Comparison of ENCODE assay signal across 26 cellular contexts in the genomic region with DNA sequence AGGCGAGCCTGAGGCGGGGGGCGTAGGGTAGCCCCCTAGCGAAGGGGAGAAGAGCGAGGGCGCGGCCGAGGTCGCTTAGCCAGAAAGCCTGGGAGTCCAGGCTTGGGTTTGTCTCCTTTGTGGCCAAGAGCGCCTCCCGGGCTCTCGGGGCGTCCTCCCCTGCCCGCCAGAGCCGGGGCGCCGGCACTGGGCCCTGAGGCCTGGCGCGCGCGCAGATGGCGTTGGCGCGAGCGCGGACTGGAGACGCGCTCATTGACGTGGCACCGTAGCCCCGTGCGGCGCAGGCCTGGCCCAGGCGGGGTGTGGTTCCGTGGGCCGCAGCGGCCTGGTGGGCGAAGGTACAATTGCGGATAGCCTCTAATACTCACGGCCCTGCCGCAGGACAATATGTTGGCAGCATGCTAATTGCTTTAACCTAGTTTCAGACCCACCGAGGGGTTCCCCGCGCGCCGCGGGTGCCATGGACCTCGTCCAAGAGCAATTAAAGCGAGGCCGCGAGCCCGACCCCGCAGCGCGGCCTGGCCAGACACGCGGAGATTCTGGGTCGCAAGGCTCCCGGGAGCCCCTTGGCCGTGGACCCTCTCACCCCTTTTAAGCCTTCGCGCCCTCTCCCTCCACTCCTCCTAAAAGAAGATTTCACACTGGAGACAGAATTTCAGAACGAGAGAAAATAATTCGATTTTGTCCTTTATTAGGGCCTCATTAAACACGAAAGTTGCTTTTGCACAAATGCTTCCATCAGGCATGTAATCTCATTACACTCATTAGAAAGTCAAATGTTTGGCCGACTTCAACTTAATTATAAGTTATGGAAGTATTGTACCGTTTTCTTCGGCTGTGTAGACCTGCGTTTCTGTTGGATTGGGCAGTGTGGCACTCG. TPM values are rescaled to one million over a fixed set of nuclear protein-coding genes. Genes with fewer than 3 reads are reported as not detected.
DNase-seq lines count a peak whose midpoint lies in the region; ATAC-seq and TF ChIP-seq lines count a peak whose summit lies in the region.
"Had no signal": no experiment of that assay in that cellular context is flagged by ENCODE, and none has a peak within 500 bp of the region (broad histone marks: within the 10 kb centered on the region; RNA-seq: fewer than 3 reads in every experiment).

No MANE protein-coding gene starts in this region.

- POLR2A ChIA-PET in GM10248 (lab: Yijun Ruan, JAX): no interaction called here

- no peak overlapping the region for H2AFZ ChIP-seq in hepatocyte
- H2AFZ ChIP-seq in neural progenitor cell (replicated peaks): no peak overlapping the region

- H3K27ac ChIP-seq in hepatocyte (no peak overlapping the region), neural progenitor cell (no peak overlapping the region), Peyer's patch (no peak overlapping the region)
- H3K27ac ChIP-seq: KMS-11, SJSA1, VCaP had no signal

- H3K4me1 ChIP-seq in NT2/D1 (ENCODE audit: insufficient read depth, insufficient read length): peaks cover 7% of the 10 kb centered on the region
- H3K4me1 ChIP-seq in hepatocyte (ENCODE audit: insufficient read depth): no peaks in the 10 kb centered on the region
- H3K4me1 ChIP-seq in neural progenitor cell: peaks cover 39% of the 10 kb centered on the region
- peaks cover 0 to 8% (median 0%) of the 10 kb centered on the region in 4 donors for H3K4me1 ChIP-seq in Peyer's patch
- H3K4me1 ChIP-seq: SJSA1 had no signal

- H3K27me3 ChIP-seq in NT2/D1 (ENCODE audit: insufficient read depth, insufficient read length): peaks cover 99% of the 10 kb centered on the region
- H3K27me3 ChIP-seq in hepatocyte: peaks cover 94% of the 10 kb centered on the region
- peaks cover 100% of the 10 kb centered on the region for H3K27me3 ChIP-seq in neural progenitor cell
- H3K27me3 ChIP-seq in Peyer's patch: peaks cover 4 to 38% of the 10 kb centered on the region in 2 donors

- no peaks in the 10 kb centered on the region for H3K9me3 Mint-ChIP-seq in neural progenitor cell
- H3K9me3 Mint-ChIP-seq: activated CD4-positive, alpha-beta memory T cell treated with anti-CD3 and anti-CD28 coated beads, Interleukin-2, amount 10 ng/mL, durations not matched to agents 7 days and 5 days; CD4-positive, alpha-beta T cell; immature natural killer cell; stimulated activated naive CD8-positive, alpha-beta T cell treated with anti-CD3 and anti-CD28 coated beads, Interleukin-15, Interleukin-2, amounts not matched to agents 100 ng/mL and 50 ng/mL, for 24 hours had no signal

- H3K36me3 ChIP-seq in NT2/D1 (ENCODE audit: insufficient read depth, insufficient read length, low read length): no peaks in the 10 kb centered on the region
- no peaks in the 10 kb centered on the region for H3K36me3 ChIP-seq in hepatocyte (replicated peaks; ENCODE audit: insufficient read depth, low read depth)
- no peaks in the 10 kb centered on the region for H3K36me3 ChIP-seq in neural progenitor cell
- H3K36me3 ChIP-seq in Peyer's patch: no peaks in the 10 kb centered on the region
- H3K36me3 ChIP-seq: SJSA1 had no signal

- no peak overlapping the region for H3K27ac Mint-ChIP-seq in neural progenitor cell
- H3K27ac Mint-ChIP-seq: activated CD4-positive, alpha-beta memory T cell treated with anti-CD3 and anti-CD28 coated beads, Interleukin-2, amount 10 ng/mL, durations not matched to agents 7 days and 5 days; CD4-positive, alpha-beta T cell; immature natural killer cell; stimulated activated naive CD8-positive, alpha-beta T cell treated with anti-CD3 and anti-CD28 coated beads, Interleukin-15, Interleukin-2, amounts not matched to agents 100 ng/mL and 50 ng/mL, for 24 hours had no signal

- H3K36me3 Mint-ChIP-seq in neural progenitor cell: no peaks in the 10 kb centered on the region

- H3K9me3 ChIP-seq in NT2/D1 (ENCODE audit: insufficient read depth, low read length) (no peaks in the 10 kb centered on the region), hepatocyte (ENCODE audit: low read depth) (no peaks in the 10 kb centered on the region), neural progenitor cell (ENCODE audit: low read depth) (no peaks in the 10 kb centered on the region), Peyer's patch (no peaks in the 10 kb centered on the region)
- H3K9me3 ChIP-seq: SJSA1 had no signal

- no peak for TF ChIP-seq CTCF in GM10248 (IDR thresholded peaks at IDR 0.05; ENCODE audit: control extremely low read depth, extremely low read depth, low read depth, missing control alignments)
- no peak for TF ChIP-seq CTCF in hepatocyte (IDR thresholded peaks at IDR 0.05; ENCODE audit: poor library complexity)
- no peak for TF ChIP-seq CTCF in neural progenitor cell (IDR thresholded peaks at IDR 0.05)
- TF ChIP-seq CTCF in Peyer's patch (IDR thresholded peaks at IDR 0.05): no peak

- TF ChIP-seq POLR2A in Peyer's patch (IDR thresholded peaks at IDR 0.05): no peak

- peak overlapping the region; percentile 50 for H3K9ac ChIP-seq in NT2/D1 (ENCODE audit: insufficient read length, low read depth)
- H3K9ac ChIP-seq in neural progenitor cell: no peak overlapping the region
- H3K9ac ChIP-seq: KMS-11 had no signal

- H3K4me2 ChIP-seq in hepatocyte (peak overlapping the region; percentile 62), neural progenitor cell (peak overlapping the region; percentile 74)
- H3K4me2 ChIP-seq: KMS-11 had no signal

- H3K79me2 ChIP-seq in hepatocyte: no peaks in the 10 kb centered on the region
- no peaks in the 10 kb centered on the region for H3K79me2 ChIP-seq in neural progenitor cell (ENCODE audit: low read depth)

- H3K4me3 ChIP-seq in NT2/D1 (ENCODE audit: insufficient read length, low read depth) (no peak overlapping the region), hepatocyte (no peak overlapping the region), neural progenitor cell (peak overlapping the region; percentile 19), Peyer's patch (no peak overlapping the region)
- H3K4me3 ChIP-seq: GM12878, lung, SJSA1 had no signal

- peaks cover 82% of the 10 kb centered on the region for H3K27me3 Mint-ChIP-seq in neural progenitor cell (ENCODE audit: insufficient read depth, low read depth)

- H3K9me2 ChIP-seq in hepatocyte (replicated peaks; ENCODE audit: insufficient read depth): no peaks in the 10 kb centered on the region

- DNase-seq in GM10248 (ENCODE audit: extremely low spot score): peak; percentile 7
- DNase-seq in NT2/D1 (ENCODE audit: low read depth, low spot score): no peak
- no peak for DNase-seq in hepatocyte (ENCODE audit: low spot score)
- DNase-seq in neural progenitor cell (ENCODE audit: low spot score): peak; percentile 68
- DNase-seq in Peyer's patch: no peak
- DNase-seq in HuH-7.5 (ENCODE audit: low spot score): no peak
- no peak for DNase-seq in GOT3 (lab: John Stamatoyannopoulos, UW)
- DNase-seq: activated CD4-positive, alpha-beta memory T cell treated with anti-CD3 and anti-CD28 coated beads, Interleukin-2, amount 10 ng/mL, durations not matched to agents 7 days and 5 days; activated T-cell treated with anti-CD3 and anti-CD28 coated beads for 4 hours; amniotic stem cell; CD4-positive, alpha-beta T cell; immature natural killer cell; MV-4-11; NCI-H1694 treated with DMSO at 0.1 percent for 48 hours; NCI-H774; trophoblast cell had no signal

- peaks cover 24% of the 10 kb centered on the region for H3K4me1 Mint-ChIP-seq in neural progenitor cell

- H3F3A ChIP-seq in neural progenitor cell (ENCODE audit: low read depth): peaks cover 40% of the 10 kb centered on the region

- CTCF ChIA-PET in GM10248 (lab: Yijun Ruan, JAX): no interaction called here

- no peaks in the 10 kb centered on the region for H4K20me1 ChIP-seq in hepatocyte (ENCODE audit: insufficient read depth, poor library complexity, severe bottlenecking)
- H4K20me1 ChIP-seq in neural progenitor cell (ENCODE audit: low read depth): peaks cover 97% of the 10 kb centered on the region

- WGBS in hepatocyte (ENCODE audit: low lambda C conversion rate, missing lambda C conversion rate): 10% methylated on average over 70 of the region's 70 CpGs

- ATAC-seq in HG03565 (IDR thresholded peaks at IDR 0.05; ENCODE audit: unreplicated experiment): no peak
- ATAC-seq: GM12878 had no signal

- H3K4me3 Mint-ChIP-seq in neural progenitor cell: peak overlapping the region; percentile 46
- H3K4me3 Mint-ChIP-seq: activated CD4-positive, alpha-beta memory T cell treated with anti-CD3 and anti-CD28 coated beads, Interleukin-2, amount 10 ng/mL, durations not matched to agents 7 days and 5 days; CD4-positive, alpha-beta T cell; immature natural killer cell; stimulated activated naive CD8-positive, alpha-beta T cell treated with anti-CD3 and anti-CD28 coated beads, Interleukin-15, Interleukin-2, amounts not matched to agents 100 ng/mL and 50 ng/mL, for 24 hours had no signal

RNA-seq across cellular contexts. Expression of gene PTF1A, which starts 3.1 kb away (rescaled TPM):
- total RNA-seq in hepatocyte (not detected in 2 replicates), neural progenitor cell (ENCODE audit: low replicate concordance) (not detected in 2 replicates), Peyer's patch (not detected)
- 0.28 TPM in 1 of 2 replicates, not detected in the other for polyA plus RNA-seq in hepatocyte
- total RNA-seq: activated CD4-positive, alpha-beta memory T cell treated with anti-CD3 and anti-CD28 coated beads, Interleukin-2, amount 10 ng/mL, durations not matched to agents 7 days and 5 days; CD4-positive, alpha-beta T cell; dermis microvascular lymphatic vessel endothelial cell; GM12878; H4; lung; SJSA1; skeletal muscle tissue had no signal
- polyA plus RNA-seq: GM12878, immature natural killer cell, lung had no signal

Comparison
In these comparisons a context has a peak if more than half of its experiments do, and no peak if none do; other contexts are left out.
1. DNase-seq: peak in GM10248 (single experiment) and neural progenitor cell (single experiment); none in NT2/D1 (single experiment), hepatocyte (single experiment), Peyer's patch (0 of 3), HuH-7.5 (single experiment) and GOT3 (single experiment).